20 cellular contexts compared by ENCODE assay signal in genomic region chr4:748461-748860, GRCh38. TPM values are rescaled to one million over a fixed set of nuclear protein-coding genes. Genes with fewer than 3 reads are reported as not detected.
DNase-seq lines count a peak whose midpoint lies in the region; ATAC-seq, FAIRE-seq and TF ChIP-seq lines count a peak whose summit lies in the region.
"Had no signal": no experiment of that assay in that cellular context is flagged by ENCODE, and none has a peak within 500 bp of the region (broad histone marks: within the 10 kb centered on the region; RNA-seq: fewer than 3 reads in every experiment).

No MANE protein-coding gene starts in this region.

- intact Hi-C loops in left ventricle myocardium superior (cut with micrococcal nuclease) (no loop called here), cardiac septum (cut with DNase I) (no loop called here)

- H3K4me1 ChIP-seq in small intestine (ENCODE audit: control insufficient read depth in 2 of 2, insufficient read depth in 1 of 2, low read depth in 1 of 2, low read length in 1 of 2), result no peaks in the 10 kb centered on the region

- H3K27me3 Mint-ChIP-seq in HFFc6 (ENCODE audit: insufficient read depth) (peaks cover 16% of the 10 kb centered on the region), endothelial cell (ENCODE audit: unreplicated experiment) (peaks cover 13% of the 10 kb centered on the region)

- H3K27ac ChIP-seq in small intestine (ENCODE audit: low read depth in 1 of 2, low read length in 1 of 2), result no peak overlapping the region
- H3K27ac ChIP-seq: GM23248 had no signal

- H3K9me3 Mint-ChIP-seq in HFFc6, result peaks cover 55% of the 10 kb centered on the region
- no peaks in the 10 kb centered on the region for H3K9me3 Mint-ChIP-seq in endothelial cell (ENCODE audit: unreplicated experiment)
- H3K9me3 Mint-ChIP-seq: CD8-positive, alpha-beta T cell had no signal

- no peak for ATAC-seq in left ventricle myocardium superior
- ATAC-seq: CD8-positive, alpha-beta T cell had no signal

- H3K27ac Mint-ChIP-seq in HFFc6 (peak overlapping the region; percentile 36; the same call in 1 of the 2 replicates), endothelial cell (ENCODE audit: unreplicated experiment) (no peak overlapping the region)
- H3K27ac Mint-ChIP-seq: CD8-positive, alpha-beta T cell had no signal

- TF ChIP-seq CTCF in HFFc6 (IDR thresholded peaks at IDR 0.05) (no peak), endothelial cell (IDR thresholded peaks at IDR 0.05; ENCODE audit: unreplicated experiment) (no peak)

- peaks cover 61% of the 10 kb centered on the region for H3K36me3 Mint-ChIP-seq in HFFc6 (ENCODE audit: low read depth)
- peaks cover 36% of the 10 kb centered on the region for H3K36me3 Mint-ChIP-seq in endothelial cell (ENCODE audit: low read depth, unreplicated experiment)

- WGBS in small intestine, 3 donors, result 94 to 96% (median 96%) methylated on average over 19 of the region's 19 CpGs

- H3K4me1 Mint-ChIP-seq in HFFc6 (ENCODE audit: low read depth) (peaks cover 21% of the 10 kb centered on the region; the same call in 1 of the 2 replicates), endothelial cell (ENCODE audit: unreplicated experiment) (peaks cover 7% of the 10 kb centered on the region)
- H3K4me1 Mint-ChIP-seq: CD14-positive monocyte, H9 had no signal

- DNase-seq in left ventricle myocardium superior (peak; percentile 19), cardiac septum (ENCODE audit: low spot score) (no peak), HFFc6 (no peak), endothelial cell (ENCODE audit: low spot score) (no peak), small intestine (no peak)
- DNase-seq in activated CD4-positive, alpha-beta T cell treated with anti-CD3 and anti-CD28 coated beads, Interleukin-2, amount 50 U/mL, for 1 hour, result no peak
- no peak for DNase-seq in activated naive CD4-positive, alpha-beta T cell (lab: John Stamatoyannopoulos, UW)
- DNase-seq: CD8-positive, alpha-beta T cell; COR-L47; DMS153; DMS79 treated with DMSO at 0.1 percent for 48 hours; EL; GM23248; H9; IMR-90 had no signal

- H3K4me3 Mint-ChIP-seq in HFFc6 (no peak overlapping the region), endothelial cell (ENCODE audit: unreplicated experiment) (peak overlapping the region; percentile 15)
- H3K4me3 Mint-ChIP-seq: CD14-positive monocyte; CD8-positive, alpha-beta T cell; H9 had no signal

- FAIRE-seq in small intestine (lab: Jason Lieb, UNC), result no peak
- FAIRE-seq: D721Med, G401.6, GM12891 had no signal

- H3K36me3 ChIP-seq in small intestine (ENCODE audit: control insufficient read depth in 2 of 2, insufficient read depth in 2 of 2, low read length in 2 of 2), result peaks cover 2 to 7% of the 10 kb centered on the region in 2 donors

- no peak overlapping the region for H3K4me3 ChIP-seq in small intestine (ENCODE audit: low read depth in 1 of 2, low read length in 2 of 2)
- H3K4me3 ChIP-seq: GM23248 had no signal

- no peaks in the 10 kb centered on the region for H3K27me3 ChIP-seq in small intestine (ENCODE audit: control insufficient read depth in 2 of 2, insufficient read depth in 2 of 2, low read length in 2 of 2)

- H3K9me3 ChIP-seq in small intestine (ENCODE audit: control insufficient read depth, low read depth), result no peaks in the 10 kb centered on the region

RNA-seq across cellular contexts. Expression of gene PCGF3, which starts 42.8 kb away (rescaled TPM):
- total RNA-seq in left ventricle myocardium superior (20.9 TPM), cardiac septum (24.3 TPM), endothelial cell (ENCODE audit: unreplicated experiment) (84.5 TPM)
- total RNA-seq in HFFc6 (2021; fragmentation: NEBNext Ultra II Directional; extraction: Animal tissue kit (Norgen Biotek cat#: 25700)), result 10 to 100 TPM; 28.5 to 34.5 (median 30.2) TPM
- 10 to 100 TPM; 27.3 to 71.6 (median 40.6) TPM for polyA plus RNA-seq in small intestine

RNA-seq across cellular contexts. Expression of gene SLC49A3, which starts 59.5 kb away (rescaled TPM):
- total RNA-seq in left ventricle myocardium superior (12.6 TPM), cardiac septum (12.1 TPM), endothelial cell (ENCODE audit: unreplicated experiment) (19.9 TPM)
- under 1 TPM in 5 of 6 experiments, not detected in 1; 0.13 to 0.62 (median 0.21) TPM for total RNA-seq in HFFc6 (2021; fragmentation: NEBNext Ultra II Directional; extraction: Animal tissue kit (Norgen Biotek cat#: 25700))
- 1 to 10 TPM; 3.4 to 7.8 (median 3.5) TPM for polyA plus RNA-seq in small intestine
- polyA plus RNA-seq: AG04450 had no signal
